Comparison of ENCODE assay signal across 25 cellular contexts in the genomic region with DNA sequence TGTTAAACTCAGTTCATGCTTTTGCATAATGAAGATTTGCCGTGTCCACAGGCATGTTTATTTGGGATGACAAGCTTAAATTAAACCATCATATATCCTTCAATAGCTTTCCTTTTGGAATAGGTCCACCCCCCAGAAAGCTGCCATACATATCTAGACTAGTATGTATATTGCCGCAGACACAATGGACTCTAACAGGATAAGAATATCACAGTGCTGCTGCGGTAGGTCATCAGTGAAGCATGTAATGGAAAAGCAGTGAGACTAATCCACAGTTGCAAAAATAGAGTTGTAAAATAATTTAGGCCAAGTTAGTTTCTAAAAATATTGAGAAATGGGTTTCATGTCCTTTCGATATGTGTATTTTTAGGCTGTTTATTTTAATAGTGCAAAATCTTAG.
"Had no signal": no experiment of that assay in that cellular context is flagged by ENCODE, and none has a peak within 500 bp of the region (broad histone marks: within the 10 kb centered on the region; RNA-seq: fewer than 3 reads in every experiment).

No MANE protein-coding gene starts in this region.

- H3K27me3 ChIP-seq: heart right ventricle, hepatocyte, neural progenitor cell, neutrophil, right atrium auricular region, right lobe of liver, thyroid gland, upper lobe of right lung had no signal

- H3K27ac ChIP-seq: heart right ventricle, hepatocyte, left ventricle myocardium inferior, neural progenitor cell, neutrophil, ovary, right atrium auricular region, right lobe of liver, skin epidermis, thyroid gland, upper lobe of right lung had no signal

- H2AFZ ChIP-seq: hepatocyte, neural progenitor cell had no signal

- H3K4me1 ChIP-seq: heart right ventricle, left ventricle myocardium inferior, neural progenitor cell, right atrium auricular region, right lobe of liver, thyroid gland, upper lobe of right lung had no signal

- H3K79me2 ChIP-seq: hepatocyte had no signal

- H3K9me3 ChIP-seq: heart right ventricle, left ventricle myocardium inferior, mucosa of descending colon, neutrophil, ovary, right atrium auricular region, right lobe of liver, thyroid gland, upper lobe of right lung had no signal

- H3K36me3 ChIP-seq: heart right ventricle, left ventricle myocardium inferior, neural progenitor cell, neutrophil, ovary, right atrium auricular region, right lobe of liver, thyroid gland, upper lobe of right lung had no signal

- ATAC-seq: heart right ventricle; mucosa of descending colon; natural killer cell; right lobe of liver; stimulated activated effector memory CD8-positive, alpha-beta T cell treated with anti-CD3 and anti-CD28 coated beads, Interleukin-12 subunit alpha, Interleukin-12 subunit beta, amount 100 ng/mL, for 72 hours; stimulated activated naive CD8-positive, alpha-beta T cell treated with anti-CD3 and anti-CD28 coated beads, Interleukin-15, amount 100 ng/mL, for 72 hours; upper lobe of right lung had no signal

- H3K4me2 ChIP-seq: hepatocyte, neural progenitor cell had no signal

- H3K4me3 ChIP-seq: heart right ventricle, hepatocyte, left ventricle myocardium inferior, lung, mucosa of descending colon, neural progenitor cell, ovary, right atrium auricular region, right lobe of liver, skin epidermis, thyroid gland, upper lobe of right lung had no signal

- DNase-seq: heart right ventricle; islet precursor cell; left ventricle myocardium inferior; midbrain; mucosa of descending colon; naive B cell; natural killer cell; nephron progenitor cell; occipital lobe; ovary; right lobe of liver; stimulated activated CD4-positive, alpha-beta T cell treated with anti-CD3 and anti-CD28 coated beads, Interleukin-4, amount 100 ng/mL, for 24 hours; stimulated activated naive CD4-positive, alpha-beta T cell treated with Interleukin-2 at 50 U/mL for 16 hours; stimulated activated naive CD8-positive, alpha-beta T cell treated with anti-CD3 and anti-CD28 coated beads, Interleukin-15, amount 100 ng/mL, for 72 hours; substantia nigra; thyroid gland; trophoblast cell; upper lobe of right lung had no signal

- H3K9ac ChIP-seq: neural progenitor cell had no signal
